Comparison of ENCODE assay signal across 1 cellular context in genomic region chr2:42125887-42126594, GRCh38.
TF ChIP-seq lines count a peak whose summit lies in the region.

No MANE protein-coding gene starts in this region.

TF ChIP-seq in IMR-90, 13 proteins besides CTCF, POLR2A, EP300 and RAD21 (continued from another document):
- no peak for TF ChIP-seq USF2 (IDR thresholded peaks at IDR 0.05; ENCODE audit: low read depth, low read length)
- TF ChIP-seq, protein P1, sequence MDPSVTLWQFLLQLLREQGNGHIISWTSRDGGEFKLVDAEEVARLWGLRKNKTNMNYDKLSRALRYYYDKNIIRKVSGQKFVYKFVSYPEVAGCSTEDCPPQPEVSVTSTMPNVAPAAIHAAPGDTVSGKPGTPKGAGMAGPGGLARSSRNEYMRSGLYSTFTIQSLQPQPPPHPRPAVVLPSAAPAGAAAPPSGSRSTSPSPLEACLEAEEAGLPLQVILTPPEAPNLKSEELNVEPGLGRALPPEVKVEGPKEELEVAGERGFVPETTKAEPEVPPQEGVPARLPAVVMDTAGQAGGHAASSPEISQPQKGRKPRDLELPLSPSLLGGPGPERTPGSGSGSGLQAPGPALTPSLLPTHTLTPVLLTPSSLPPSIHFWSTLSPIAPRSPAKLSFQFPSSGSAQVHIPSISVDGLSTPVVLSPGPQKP (IDR thresholded peaks at IDR 0.05; ENCODE audit: borderline replicate concordance, low read depth, low read length): no peak
